In the genomic region with DNA sequence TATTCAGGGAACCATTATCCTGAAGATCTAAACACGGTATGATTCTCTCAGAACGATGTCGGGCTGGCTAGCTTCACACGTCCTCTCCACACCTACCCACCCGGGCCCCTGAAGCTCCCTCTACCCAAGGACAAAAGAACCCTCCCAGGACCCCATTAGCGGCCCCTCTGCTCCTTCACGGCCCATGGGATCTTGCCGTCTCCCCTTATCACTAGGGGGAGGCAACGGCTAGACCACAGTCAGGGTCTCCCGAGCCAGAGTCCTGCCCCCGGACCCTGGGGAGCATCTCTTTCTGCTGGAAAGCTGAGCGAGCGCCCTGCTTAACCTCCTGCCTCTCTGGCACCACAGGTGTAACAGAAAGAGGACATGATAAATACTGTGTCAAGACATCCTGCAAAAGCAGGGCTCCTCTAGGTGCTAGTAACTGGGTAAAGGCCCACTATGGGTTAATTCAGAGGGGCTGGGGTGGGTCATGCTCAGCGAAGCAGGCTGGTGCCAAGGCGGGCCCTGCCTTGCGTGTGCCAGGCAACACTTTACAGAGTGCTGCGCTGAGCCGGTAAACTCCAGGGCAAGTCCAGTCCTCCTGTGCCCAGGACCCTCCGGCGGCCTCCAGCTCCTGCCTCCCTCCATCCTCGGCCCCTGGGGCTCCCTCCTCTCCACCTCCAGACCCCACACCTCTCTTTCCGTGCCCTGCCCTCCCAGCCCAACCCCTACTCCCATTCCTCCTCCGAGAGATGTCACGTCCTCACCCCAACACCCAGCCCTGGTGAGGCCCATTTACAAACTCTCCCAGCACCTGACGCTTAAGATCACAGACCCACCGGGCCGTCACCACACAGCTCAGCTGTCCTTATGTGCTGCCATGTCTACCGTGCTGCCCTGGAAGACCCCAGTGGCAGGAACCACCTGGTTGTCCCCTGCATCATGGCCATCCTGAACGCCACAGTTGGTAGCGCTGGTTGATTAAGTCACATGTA, we compare ENCODE assay signal across 14 cellular contexts. TPM values are rescaled to one million over a fixed set of nuclear protein-coding genes. Genes with fewer than 3 reads are reported as not detected.
A peak's percentile ranks its signal among the peaks of the same experiment; 100 is the strongest.
DNase-seq lines count a peak whose midpoint lies in the region; ATAC-seq and TF ChIP-seq lines count a peak whose summit lies in the region.
"Had no signal": no experiment of that assay in that cellular context is flagged by ENCODE, and none has a peak within 500 bp of the region (broad histone marks: within the 10 kb centered on the region; RNA-seq: fewer than 3 reads in every experiment).

No MANE protein-coding gene starts in this region.

- DNase-seq in activated T-cell treated with anti-CD3 and anti-CD28 coated beads, Interleukin-2, amount 50 U/mL, for 48 hours, result peak; percentile 13 to 16
- DNase-seq in activated T-cell treated with anti-CD3 and anti-CD28 coated beads, Interleukin-2, amount 50 U/mL, for 4 hours, result no peak
- no peak for DNase-seq in body of pancreas
- DNase-seq in right lobe of liver, result peak in 1 of 3 donors; percentile 48
- DNase-seq in brain microvascular endothelial cell, result no peak
- DNase-seq in DMS53 treated with DMSO at 0.1 percent for 48 hours (lab: John Stamatoyannopoulos, UW; ENCODE audit: unreplicated experiment), result no peak
- DNase-seq: caudate nucleus, DMS79, NCI-H1048, NCI-H510A had no signal

- H3K27ac ChIP-seq in body of pancreas (peak overlapping the region; percentile 64 to 95 (median 84)), right lobe of liver (peak overlapping the region; percentile 55 to 96 (median 89)), temporal lobe (ENCODE audit: low read depth, low read length) (peak overlapping the region; percentile 27), brain microvascular endothelial cell (no peak overlapping the region)
- H3K27ac ChIP-seq: SJSA1 had no signal

- H3K4me1 Mint-ChIP-seq in activated T-cell treated with anti-CD3 and anti-CD28 coated beads, Interleukin-2, amount 50 U/mL, for 4 hours (ENCODE audit: low read depth), result peaks cover 57% of the 10 kb centered on the region

- no peak for ATAC-seq in activated T-cell treated with anti-CD3 and anti-CD28 coated beads, Interleukin-2, amount 50 U/mL, for 4 hours
- ATAC-seq in body of pancreas (no peak), right lobe of liver (no peak), GM18502 (IDR thresholded peaks at IDR 0.05; ENCODE audit: poor library complexity, unreplicated experiment) (no peak)

- H3K4me1 ChIP-seq in body of pancreas (peaks cover 83% of the 10 kb centered on the region), right lobe of liver (peaks cover 0 to 70% (median 26%) of the 10 kb centered on the region in 4 donors)

- H3K9me3 Mint-ChIP-seq in activated T-cell treated with anti-CD3 and anti-CD28 coated beads, Interleukin-2, amount 50 U/mL, for 4 hours, result peaks cover 9% of the 10 kb centered on the region

- in situ Hi-C loops in brain microvascular endothelial cell (cut with HindIII; ENCODE audit: low pct_ligation_motif_present, low sequenced_read_pairs), result no loop called here

- intact Hi-C loops in body of pancreas (cut with DNase I), result no loop called here
- intact Hi-C loops in right lobe of liver (cut with DNase I), result no loop called here

- H3K4me3 Mint-ChIP-seq in activated T-cell treated with anti-CD3 and anti-CD28 coated beads, Interleukin-2, amount 50 U/mL, for 4 hours, result no peak overlapping the region

- WGBS in body of pancreas, 2 donors, result 61 to 67% methylated on average over 28 to 30 of the region's 30 CpGs
- WGBS in right lobe of liver (ENCODE audit: insufficient coverage, low coverage, low lambda C conversion rate, missing lambda C conversion rate), result 26% methylated on average over 21 of the region's 30 CpGs

- no peaks in the 10 kb centered on the region for H3K27me3 ChIP-seq in body of pancreas
- H3K27me3 ChIP-seq in right lobe of liver, result no peaks in the 10 kb centered on the region
- no peaks in the 10 kb centered on the region for H3K27me3 ChIP-seq in brain microvascular endothelial cell (replicated peaks)
- H3K27me3 ChIP-seq: SJSA1 had no signal

- peaks cover 2% of the 10 kb centered on the region for H3K27me3 Mint-ChIP-seq in activated T-cell treated with anti-CD3 and anti-CD28 coated beads, Interleukin-2, amount 50 U/mL, for 4 hours (ENCODE audit: low read depth)

- H3K9me3 ChIP-seq in body of pancreas (no peaks in the 10 kb centered on the region), right lobe of liver (no peaks in the 10 kb centered on the region)
- H3K9me3 ChIP-seq: SJSA1 had no signal

- TF ChIP-seq CTCF in body of pancreas (IDR thresholded peaks at IDR 0.05) (no peak), right lobe of liver (IDR thresholded peaks at IDR 0.05) (no peak), brain microvascular endothelial cell (IDR thresholded peaks at IDR 0.05; ENCODE audit: low read depth, low read length, missing control alignments) (no peak)

- H3K36me3 ChIP-seq in body of pancreas (replicated peaks in 1 of 2; ENCODE audit: insufficient read depth in 1 of 2, low read depth in 2 of 2), result no peaks in the 10 kb centered on the region
- peaks cover 0 to 2% (median 0%) of the 10 kb centered on the region in 4 donors for H3K36me3 ChIP-seq in right lobe of liver
- H3K36me3 ChIP-seq in brain microvascular endothelial cell (replicated peaks), result no peaks in the 10 kb centered on the region
- H3K36me3 ChIP-seq: HAP-1 had no signal

- H3K4me3 ChIP-seq in body of pancreas (no peak overlapping the region), right lobe of liver (peak overlapping the region in 2 of 3 donors; percentile 9 to 40), brain microvascular endothelial cell (ENCODE audit: low read depth, low read length) (no peak overlapping the region)
- H3K4me3 ChIP-seq: HAP-1, SJSA1 had no signal

- TF ChIP-seq POLR2A in body of pancreas (IDR thresholded peaks at IDR 0.05) (no peak), right lobe of liver (IDR thresholded peaks at IDR 0.05) (no peak)

- H3K36me3 Mint-ChIP-seq in activated T-cell treated with anti-CD3 and anti-CD28 coated beads, Interleukin-2, amount 50 U/mL, for 4 hours (ENCODE audit: insufficient read depth), result peaks cover 2% of the 10 kb centered on the region

RNA-seq across cellular contexts. Expression of a gene that starts 3.0 kb away (rescaled TPM):
- total RNA-seq in activated T-cell treated with anti-CD3 and anti-CD28 coated beads, Interleukin-2, amount 50 U/mL, for 4 hours, result 10 to 100 TPM; 38.0 to 45.9 (median 44.3) TPM
- total RNA-seq in body of pancreas, result 10 to 100 TPM; 51.1 to 63.9 TPM
- 100 to 1,000 TPM in 1 of 6 experiments, 10 to 100 TPM in 5; 68.3 to 103 (median 88.0) TPM for total RNA-seq in right lobe of liver
- total RNA-seq in temporal lobe, result 21.4 TPM

Comparison
In these comparisons a context has a peak if more than half of its experiments do, and no peak if none do; other contexts are left out.
1. DNase-seq: peak in activated T-cell treated with anti-CD3 and anti-CD28 coated beads, Interleukin-2, amount 50 U/mL, for 48 hours (2 of 2); none in activated T-cell treated with anti-CD3 and anti-CD28 coated beads, Interleukin-2, amount 50 U/mL, for 4 hours (single experiment), body of pancreas (0 of 4), brain microvascular endothelial cell (single experiment) and DMS53 treated with DMSO at 0.1 percent for 48 hours (single experiment).
2. H3K4me3 ChIP-seq: peak in right lobe of liver (2 of 3); none in body of pancreas (0 of 2) and brain microvascular endothelial cell (single experiment).